In genomic region chr7:116598278-116598677, GRCh38 we compare ENCODE assay signal across 14 cellular contexts.
DNase-seq lines count a peak whose midpoint lies in the region; ATAC-seq, FAIRE-seq and TF ChIP-seq lines count a peak whose summit lies in the region.
"Had no signal": no experiment of that assay in that cellular context is flagged by ENCODE, and none has a peak within 500 bp of the region (broad histone marks: within the 10 kb centered on the region; RNA-seq: fewer than 3 reads in every experiment).

No MANE protein-coding gene starts in this region.

- no peak overlapping the region for H3K27ac Mint-ChIP-seq in activated T-helper 1 cell treated with anti-CD3 and anti-CD28 coated beads, Interleukin-12 subunit alpha, Interleukin-12 subunit beta, Interleukin-2, Interleukin-4 antibody, amounts not matched to agents 30 ng/mL and 10 ng/mL and 1 ng/mL, durations not matched to agents 14 hours and 24 hours and 36 hours
- H3K27ac Mint-ChIP-seq in stimulated activated naive B cell treated with anti-CD40 and anti-IgM and Interleukin-4, amounts not matched to agents 10 μg/mL and 1 μg/mL and 100 μg/mL, for 72 hours: no peak overlapping the region
- H3K27ac Mint-ChIP-seq: naive B cell had no signal

- in situ Hi-C loops in astrocyte of the cerebellum (cut with HindIII; ENCODE audit: low sequenced_read_pairs): loop anchor here (10.0 kb wide), 1 partner anchor 343 kb away; no protein-coding TSS in a partner anchor

- no peaks in the 10 kb centered on the region for H3K9me3 ChIP-seq in kidney (ENCODE audit: control insufficient read depth in 1 of 2, low read length in 2 of 2)
- H3K9me3 ChIP-seq: MG63, upper lobe of left lung had no signal

- no peak for ATAC-seq in stimulated activated naive B cell treated with anti-CD40 and anti-IgM and Interleukin-4, amounts not matched to agents 10 μg/mL and 1 μg/mL and 100 μg/mL, for 72 hours (replicated peaks)
- no peak for ATAC-seq in GM18511 (IDR thresholded peaks at IDR 0.05; ENCODE audit: unreplicated experiment)

- TF ChIP-seq CTCF in AG09309 (IDR thresholded peaks at IDR 0.05; ENCODE audit: control insufficient read depth, insufficient read depth, low read depth, low read length, missing control alignments) (peak; percentile 62), GM12875 (IDR thresholded peaks at IDR 0.05; ENCODE audit: borderline replicate concordance, insufficient read depth, low read depth, low read length) (peak; percentile 34; the same call in 1 of the 2 replicates), astrocyte of the cerebellum (IDR thresholded peaks at IDR 0.05; ENCODE audit: low read depth, low read length, missing control alignments) (peak; percentile 36), kidney (IDR thresholded peaks at IDR 0.05; ENCODE audit: borderline replicate concordance, extremely low read depth, insufficient read depth) (peak; percentile 30)

- no peaks in the 10 kb centered on the region for H3K9me3 Mint-ChIP-seq in activated T-helper 1 cell treated with anti-CD3 and anti-CD28 coated beads, Interleukin-12 subunit alpha, Interleukin-12 subunit beta, Interleukin-2, Interleukin-4 antibody, amounts not matched to agents 30 ng/mL and 10 ng/mL and 1 ng/mL, durations not matched to agents 14 hours and 24 hours and 36 hours
- H3K9me3 Mint-ChIP-seq in stimulated activated naive B cell treated with anti-CD40 and anti-IgM and Interleukin-4, amounts not matched to agents 10 μg/mL and 1 μg/mL and 100 μg/mL, for 72 hours: no peaks in the 10 kb centered on the region
- H3K9me3 Mint-ChIP-seq: naive B cell had no signal

- H3K4me3 ChIP-seq in AG09309 (ENCODE audit: control insufficient read depth, low read depth, low read length) (no peak overlapping the region), GM12875 (ENCODE audit: low read depth, low read length) (no peak overlapping the region), astrocyte of the cerebellum (ENCODE audit: low read depth, low read length) (no peak overlapping the region), kidney (ENCODE audit: low read length in 2 of 2) (no peak overlapping the region)
- H3K4me3 ChIP-seq: MG63, upper lobe of left lung had no signal

- intact Hi-C loops in kidney (cut with DNase I): loop anchor here (10.0 kb wide), 1 partner anchor 217 kb away; no protein-coding TSS in a partner anchor
- intact Hi-C loops in activated T-helper 1 cell treated with anti-CD3 and anti-CD28 coated beads, Interleukin-12 subunit alpha, Interleukin-12 subunit beta, Interleukin-2, Interleukin-4 antibody, amounts not matched to agents 30 ng/mL and 10 ng/mL and 1 ng/mL, durations not matched to agents 14 hours and 24 hours and 36 hours (cut with micrococcal nuclease): no loop called here

- H3K4me1 Mint-ChIP-seq in activated T-helper 1 cell treated with anti-CD3 and anti-CD28 coated beads, Interleukin-12 subunit alpha, Interleukin-12 subunit beta, Interleukin-2, Interleukin-4 antibody, amounts not matched to agents 30 ng/mL and 10 ng/mL and 1 ng/mL, durations not matched to agents 14 hours and 24 hours and 36 hours (ENCODE audit: low read depth): peaks cover 7% of the 10 kb centered on the region
- peaks cover 6 to 12% of the 10 kb centered on the region in 2 donors for H3K4me1 Mint-ChIP-seq in stimulated activated naive B cell treated with anti-CD40 and anti-IgM and Interleukin-4, amounts not matched to agents 10 μg/mL and 1 μg/mL and 100 μg/mL, for 72 hours

- no peak overlapping the region for H3K9ac ChIP-seq in kidney (ENCODE audit: low read length in 2 of 2)

- H3K27ac ChIP-seq in kidney (ENCODE audit: low read depth in 2 of 2, low read length in 2 of 2): no peak overlapping the region
- H3K27ac ChIP-seq: upper lobe of left lung had no signal

- DNase-seq in AG09309 (ENCODE audit: low read depth) (no peak), astrocyte of the cerebellum (ENCODE audit: low read depth) (no peak), kidney (no peak), SIG-M5 treated with dmso at 0.1 percent for 504 hours (lab: John Stamatoyannopoulos, UW; ENCODE audit: unreplicated experiment) (no peak)
- DNase-seq in activated T-helper 1 cell treated with anti-CD3 and anti-CD28 coated beads, Interleukin-12 subunit alpha, Interleukin-12 subunit beta, Interleukin-2, Interleukin-4 antibody, amounts not matched to agents 30 ng/mL and 10 ng/mL and 1 ng/mL, durations not matched to agents 14 hours and 24 hours and 36 hours (ENCODE audit: low spot score): no peak
- DNase-seq in stimulated activated naive B cell treated with anti-CD40 and anti-IgM and Interleukin-4, amounts not matched to agents 10 μg/mL and 1 μg/mL and 100 μg/mL, for 72 hours: no peak
- DNase-seq: activated CD4-positive, alpha-beta T cell treated with anti-CD3 and anti-CD28 coated beads, Interleukin-2, amount 50 U/mL, for 4 hours; amniotic stem cell; DMS79 treated with DMSO at 0.1 percent for 48 hours; MG63; naive B cell; upper lobe of left lung had no signal

- H3K36me3 Mint-ChIP-seq in activated T-helper 1 cell treated with anti-CD3 and anti-CD28 coated beads, Interleukin-12 subunit alpha, Interleukin-12 subunit beta, Interleukin-2, Interleukin-4 antibody, amounts not matched to agents 30 ng/mL and 10 ng/mL and 1 ng/mL, durations not matched to agents 14 hours and 24 hours and 36 hours (ENCODE audit: low read depth): no peaks in the 10 kb centered on the region
- no peaks in the 10 kb centered on the region for H3K36me3 Mint-ChIP-seq in stimulated activated naive B cell treated with anti-CD40 and anti-IgM and Interleukin-4, amounts not matched to agents 10 μg/mL and 1 μg/mL and 100 μg/mL, for 72 hours
- H3K36me3 Mint-ChIP-seq: naive B cell had no signal

- peaks cover 2 to 13% of the 10 kb centered on the region in 2 donors for H3K4me1 ChIP-seq in kidney (ENCODE audit: control insufficient read depth in 1 of 2, insufficient read depth in 1 of 2, low read depth in 1 of 2, low read length in 2 of 2)
- H3K4me1 ChIP-seq: upper lobe of left lung had no signal

- no peak overlapping the region for H3K4me3 Mint-ChIP-seq in activated T-helper 1 cell treated with anti-CD3 and anti-CD28 coated beads, Interleukin-12 subunit alpha, Interleukin-12 subunit beta, Interleukin-2, Interleukin-4 antibody, amounts not matched to agents 30 ng/mL and 10 ng/mL and 1 ng/mL, durations not matched to agents 14 hours and 24 hours and 36 hours
- H3K4me3 Mint-ChIP-seq in stimulated activated naive B cell treated with anti-CD40 and anti-IgM and Interleukin-4, amounts not matched to agents 10 μg/mL and 1 μg/mL and 100 μg/mL, for 72 hours: no peak overlapping the region
- H3K4me3 Mint-ChIP-seq: naive B cell had no signal

- FAIRE-seq in kidney (lab: Jason Lieb, UNC): no peak

- peaks cover 25% of the 10 kb centered on the region for H3K27me3 Mint-ChIP-seq in activated T-helper 1 cell treated with anti-CD3 and anti-CD28 coated beads, Interleukin-12 subunit alpha, Interleukin-12 subunit beta, Interleukin-2, Interleukin-4 antibody, amounts not matched to agents 30 ng/mL and 10 ng/mL and 1 ng/mL, durations not matched to agents 14 hours and 24 hours and 36 hours (ENCODE audit: insufficient read depth)
- peaks cover 26 to 27% of the 10 kb centered on the region in 2 donors for H3K27me3 Mint-ChIP-seq in stimulated activated naive B cell treated with anti-CD40 and anti-IgM and Interleukin-4, amounts not matched to agents 10 μg/mL and 1 μg/mL and 100 μg/mL, for 72 hours

- H3K36me3 ChIP-seq in kidney (ENCODE audit: control insufficient read depth in 1 of 2, insufficient read depth in 2 of 2, low read length in 2 of 2): no peaks in the 10 kb centered on the region
- H3K36me3 ChIP-seq: MG63, upper lobe of left lung had no signal
